Comparison of ENCODE assay signal across 8 cellular contexts in the genomic region with DNA sequence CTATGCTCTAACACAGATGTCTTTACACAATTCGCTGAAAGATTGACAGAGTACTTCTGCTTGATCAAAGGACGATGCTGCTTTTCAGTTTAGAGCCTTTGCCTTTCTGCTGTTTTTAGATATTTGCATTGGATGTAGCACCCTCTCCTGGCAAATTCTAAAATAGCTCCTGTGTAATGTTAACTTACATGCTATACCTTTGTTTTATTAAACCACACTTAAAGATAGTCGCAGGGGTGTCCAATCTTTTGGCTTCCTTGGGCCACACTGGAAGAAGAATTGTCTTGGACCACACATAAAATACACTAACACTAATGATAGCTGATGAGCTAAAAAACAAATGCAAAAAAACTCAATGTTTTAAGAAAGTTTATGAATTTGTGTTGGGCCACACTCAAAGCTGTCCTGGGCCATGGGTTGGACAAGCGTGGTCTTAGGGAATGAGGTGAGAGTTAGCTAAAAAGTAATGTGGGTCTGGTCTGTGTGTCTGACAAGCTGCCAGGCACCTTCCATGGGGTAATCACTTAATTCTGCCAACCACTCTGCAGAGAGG.
DNase-seq lines count a peak whose midpoint lies in the region; ATAC-seq and TF ChIP-seq lines count a peak whose summit lies in the region.

No MANE protein-coding gene starts in this region.

- no peaks in the 10 kb centered on the region for H3K9me3 Mint-ChIP-seq in activated CD8-positive, alpha-beta memory T cell treated with anti-CD3 and anti-CD28 coated beads, Interleukin-2, amount 10 ng/mL, durations not matched to agents 7 days and 5 days (ENCODE audit: low read depth)

- DNase-seq in activated CD8-positive, alpha-beta memory T cell treated with anti-CD3 and anti-CD28 coated beads, Interleukin-2, amount 10 ng/mL, durations not matched to agents 7 days and 5 days: no peak
- no peak for DNase-seq in activated CD8-positive, alpha-beta memory T cell treated with anti-CD3 and anti-CD28 coated beads, Interleukin-2, amount 50 U/mL, for 4 hours
- peak; percentile 36 for DNase-seq in central memory CD4-positive, alpha-beta T cell
- DNase-seq in kidney tubule cell (ENCODE audit: low spot score): peak; percentile 71
- no peak for DNase-seq in testis

- H3K4me1 ChIP-seq in OCI-LY1 (ENCODE audit: insufficient read depth, low read length, severe bottlenecking): no peaks in the 10 kb centered on the region
- H3K4me1 ChIP-seq in testis: no peaks in the 10 kb centered on the region

- H3K4me2 ChIP-seq in OCI-LY1 (ENCODE audit: low read length): no peak overlapping the region

- H4K20me1 ChIP-seq in OCI-LY1 (ENCODE audit: insufficient read depth, low read length): no peaks in the 10 kb centered on the region

- CTCF ChIA-PET in activated CD8-positive, alpha-beta memory T cell treated with anti-CD3 and anti-CD28 coated beads, Interleukin-2, amount 10 ng/mL, durations not matched to agents 7 days and 5 days (lab: Charles Lee): interaction anchor here (0.7 to 8.4 kb wide), 32 partner anchors 8 to 491 kb away, joined by 3 to 93 read pairs (median 5); a partner anchor contains a TSS

- intact Hi-C loops in testis (cut with DNase I; ENCODE audit: low total_unique reads): loop anchor here (10.0 kb wide), 1 partner anchor 280 kb away; no protein-coding TSS in a partner anchor

- TF ChIP-seq CTCF in OCI-LY1 (IDR thresholded peaks at IDR 0.05; ENCODE audit: low read length) (peak; percentile 58), testis (IDR thresholded peaks at IDR 0.05) (peak in 2 of 3 experiments; percentile 38 to 51)

- no peaks in the 10 kb centered on the region for H3F3A ChIP-seq in OCI-LY1 (ENCODE audit: insufficient read depth, low read length)

- no peak overlapping the region for H3K4me3 Mint-ChIP-seq in activated CD8-positive, alpha-beta memory T cell treated with anti-CD3 and anti-CD28 coated beads, Interleukin-2, amount 10 ng/mL, durations not matched to agents 7 days and 5 days

- H2AFZ ChIP-seq in OCI-LY1 (ENCODE audit: low read length): no peak overlapping the region

- H3K4me3 ChIP-seq in OCI-LY1 (ENCODE audit: low read depth, low read length, poor library complexity, severe bottlenecking) (no peak overlapping the region), testis (no peak overlapping the region)

- no peak overlapping the region for H3K27ac Mint-ChIP-seq in activated CD8-positive, alpha-beta memory T cell treated with anti-CD3 and anti-CD28 coated beads, Interleukin-2, amount 10 ng/mL, durations not matched to agents 7 days and 5 days

- no peaks in the 10 kb centered on the region for H3K9me3 ChIP-seq in OCI-LY1 (ENCODE audit: low read length)
- H3K9me3 ChIP-seq in testis: no peaks in the 10 kb centered on the region

- peaks cover 12% of the 10 kb centered on the region for H3K4me1 Mint-ChIP-seq in activated CD8-positive, alpha-beta memory T cell treated with anti-CD3 and anti-CD28 coated beads, Interleukin-2, amount 10 ng/mL, durations not matched to agents 7 days and 5 days

- TF ChIP-seq POLR2A in testis (IDR thresholded peaks at IDR 0.05): no peak

- peak; percentile 73 for ATAC-seq in activated CD8-positive, alpha-beta memory T cell treated with anti-CD3 and anti-CD28 coated beads, Interleukin-2, amount 10 ng/mL, durations not matched to agents 7 days and 5 days
- ATAC-seq in HG03432 (IDR thresholded peaks at IDR 0.05; ENCODE audit: unreplicated experiment): peak; percentile 47
- no peak for ATAC-seq in HG03025 (IDR thresholded peaks at IDR 0.05; ENCODE audit: low FRiP score, unreplicated experiment)

- H3K79me2 ChIP-seq in OCI-LY1 (ENCODE audit: insufficient read depth, low read length): no peaks in the 10 kb centered on the region

- H3K27me3 Mint-ChIP-seq in activated CD8-positive, alpha-beta memory T cell treated with anti-CD3 and anti-CD28 coated beads, Interleukin-2, amount 10 ng/mL, durations not matched to agents 7 days and 5 days: no peaks in the 10 kb centered on the region

- H3K9ac ChIP-seq in OCI-LY1 (ENCODE audit: low read length): no peak overlapping the region

- H3K9me2 ChIP-seq in OCI-LY1 (ENCODE audit: low read depth, low read length): no peaks in the 10 kb centered on the region

- H3K27me3 ChIP-seq in OCI-LY1 (ENCODE audit: insufficient read depth, low read length): no peaks in the 10 kb centered on the region
- no peaks in the 10 kb centered on the region for H3K27me3 ChIP-seq in testis

- peaks cover 2% of the 10 kb centered on the region for H3K36me3 Mint-ChIP-seq in activated CD8-positive, alpha-beta memory T cell treated with anti-CD3 and anti-CD28 coated beads, Interleukin-2, amount 10 ng/mL, durations not matched to agents 7 days and 5 days

- WGBS in testis, 2 donors: 56 to 62% methylated on average over 4 of the region's 4 CpGs

- H3K36me3 ChIP-seq in OCI-LY1 (ENCODE audit: insufficient read depth, low read length) (peaks cover 11% of the 10 kb centered on the region; the same call in 1 of the 2 replicates), testis (ENCODE audit: low read depth, missing control alignments) (no peaks in the 10 kb centered on the region)

- H3K27ac ChIP-seq in OCI-LY1 (ENCODE audit: low read depth, low read length, poor library complexity, severe bottlenecking) (no peak overlapping the region), testis (no peak overlapping the region)

Comparison
In these comparisons a context has a peak if more than half of its experiments do, and no peak if none do; other contexts are left out.
1. DNase-seq: peak in central memory CD4-positive, alpha-beta T cell (single experiment) and kidney tubule cell (single experiment); none in activated CD8-positive, alpha-beta memory T cell treated with anti-CD3 and anti-CD28 coated beads, Interleukin-2, amount 10 ng/mL, durations not matched to agents 7 days and 5 days (single experiment), activated CD8-positive, alpha-beta memory T cell treated with anti-CD3 and anti-CD28 coated beads, Interleukin-2, amount 50 U/mL, for 4 hours (single experiment) and testis (single experiment).